17 cellular contexts compared by ENCODE assay signal in genomic region chr2:163551974-163552373, GRCh38.
A peak's percentile ranks its signal among the peaks of the same experiment; 100 is the strongest.
DNase-seq lines count a peak whose midpoint lies in the region; ATAC-seq, FAIRE-seq and TF ChIP-seq lines count a peak whose summit lies in the region.
"Had no signal": no experiment of that assay in that cellular context is flagged by ENCODE, and none has a peak within 500 bp of the region (broad histone marks: within the 10 kb centered on the region; RNA-seq: fewer than 3 reads in every experiment).

No MANE protein-coding gene starts in this region.

- no peaks in the 10 kb centered on the region for H3K36me3 Mint-ChIP-seq in astrocyte (ENCODE audit: low read depth, unreplicated experiment)

- H3K27me3 ChIP-seq in astrocyte (ENCODE audit: insufficient read depth, low read length) (no peaks in the 10 kb centered on the region), foreskin keratinocyte (no peaks in the 10 kb centered on the region)
- H3K27me3 ChIP-seq: adrenal gland, BLaER1 had no signal

- H2AFZ ChIP-seq in astrocyte (ENCODE audit: low read depth, low read length): no peak overlapping the region

- H3K79me2 ChIP-seq in astrocyte (ENCODE audit: insufficient read depth, low read length): no peaks in the 10 kb centered on the region

- no peak for TF ChIP-seq POLR2A in H54 (IDR thresholded peaks at IDR 0.05; ENCODE audit: low read depth, low read length)

- no peaks in the 10 kb centered on the region for H3K9me3 Mint-ChIP-seq in astrocyte (ENCODE audit: unreplicated experiment)

- H3K27me3 Mint-ChIP-seq in astrocyte (ENCODE audit: low read depth, unreplicated experiment): no peaks in the 10 kb centered on the region

- peak; percentile 7 for DNase-seq in H54 (ENCODE audit: insufficient read length, low spot score)
- DNase-seq in astrocyte (ENCODE audit: low read depth): peak; percentile 19
- DNase-seq in foreskin keratinocyte: peak in 1 of 2 donors; percentile 23
- DNase-seq in retinal pigment epithelial cell (ENCODE audit: low read depth): peak; percentile 48
- no peak for DNase-seq in HuH-7.5 (ENCODE audit: low spot score)
- DNase-seq in DMS79 treated with DMSO at 0.1 percent for 48 hours (lab: John Stamatoyannopoulos, UW): no peak
- DNase-seq: activated T-cell treated with anti-CD3 and anti-CD28 coated beads, Interleukin-2, amount 50 U/mL, for 48 hours; adrenal gland; DMS153; Karpas-422; left ventricle myocardium inferior; NCI-H1694; NCI-H446 had no signal

- H3K4me2 ChIP-seq in astrocyte (ENCODE audit: low read length): no peak overlapping the region
- H3K4me2 ChIP-seq: BLaER1 had no signal

- TF ChIP-seq CTCF in astrocyte (IDR thresholded peaks at IDR 0.05; ENCODE audit: insufficient read depth, low read depth, low read length) (no peak), foreskin keratinocyte (conservative IDR thresholded peaks at IDR 0.05) (no peak), retinal pigment epithelial cell (conservative IDR thresholded peaks at IDR 0.05; ENCODE audit: low read depth, low read length) (no peak)

- peak; percentile 92 for FAIRE-seq in H54 (lab: Jason Lieb, UNC)
- FAIRE-seq in astrocyte (lab: Jason Lieb, UNC): peak; percentile 23
- FAIRE-seq: TTC549 had no signal

- H3K4me1 ChIP-seq in astrocyte (ENCODE audit: insufficient read depth, low read length): no peaks in the 10 kb centered on the region
- H3K4me1 ChIP-seq in foreskin keratinocyte: no peaks in the 10 kb centered on the region

- ATAC-seq in foreskin keratinocyte: peak; percentile 70
- no peak for ATAC-seq in GM19351 (IDR thresholded peaks at IDR 0.05; ENCODE audit: unreplicated experiment)
- no peak for ATAC-seq in GM18909 (IDR thresholded peaks at IDR 0.05; ENCODE audit: poor library complexity, unreplicated experiment)

- H3K9me3 ChIP-seq in astrocyte (ENCODE audit: insufficient read depth, low read depth, low read length): no peaks in the 10 kb centered on the region
- H3K9me3 ChIP-seq: BLaER1, left ventricle myocardium inferior had no signal

- no peak overlapping the region for H3K4me3 ChIP-seq in astrocyte (ENCODE audit: insufficient read depth, low read depth, low read length)
- H3K4me3 ChIP-seq in retinal pigment epithelial cell (ENCODE audit: low read length): no peak overlapping the region
- H3K4me3 ChIP-seq: adrenal gland, BLaER1, left ventricle myocardium inferior had no signal

- no peaks in the 10 kb centered on the region for H4K20me1 ChIP-seq in astrocyte (ENCODE audit: insufficient read depth, low read length)
- H4K20me1 ChIP-seq: BLaER1 had no signal

- peaks cover 38% of the 10 kb centered on the region for H3K4me1 Mint-ChIP-seq in astrocyte (ENCODE audit: low read depth, unreplicated experiment)

- no peak overlapping the region for H3K27ac ChIP-seq in astrocyte (ENCODE audit: low read depth, low read length)
- no peak overlapping the region for H3K27ac ChIP-seq in foreskin keratinocyte
- H3K27ac ChIP-seq: BLaER1, left ventricle myocardium inferior had no signal

- peak overlapping the region; percentile 62 for H3K27ac Mint-ChIP-seq in astrocyte (ENCODE audit: unreplicated experiment)

- no peak overlapping the region for H3K9ac ChIP-seq in astrocyte (ENCODE audit: low read length)
- H3K9ac ChIP-seq: BLaER1 had no signal

- H3K4me3 Mint-ChIP-seq in astrocyte (ENCODE audit: unreplicated experiment): no peak overlapping the region

- H3K36me3 ChIP-seq in astrocyte (ENCODE audit: insufficient read depth, low read length): no peaks in the 10 kb centered on the region
- H3K36me3 ChIP-seq: adrenal gland, BLaER1, left ventricle myocardium inferior had no signal

Comparison
In these comparisons a context has a peak if more than half of its experiments do, and no peak if none do; other contexts are left out.
1. DNase-seq: peak in H54 (single experiment), astrocyte (single experiment) and retinal pigment epithelial cell (single experiment); none in HuH-7.5 (single experiment) and DMS79 treated with DMSO at 0.1 percent for 48 hours (single experiment).